In the genomic region with DNA sequence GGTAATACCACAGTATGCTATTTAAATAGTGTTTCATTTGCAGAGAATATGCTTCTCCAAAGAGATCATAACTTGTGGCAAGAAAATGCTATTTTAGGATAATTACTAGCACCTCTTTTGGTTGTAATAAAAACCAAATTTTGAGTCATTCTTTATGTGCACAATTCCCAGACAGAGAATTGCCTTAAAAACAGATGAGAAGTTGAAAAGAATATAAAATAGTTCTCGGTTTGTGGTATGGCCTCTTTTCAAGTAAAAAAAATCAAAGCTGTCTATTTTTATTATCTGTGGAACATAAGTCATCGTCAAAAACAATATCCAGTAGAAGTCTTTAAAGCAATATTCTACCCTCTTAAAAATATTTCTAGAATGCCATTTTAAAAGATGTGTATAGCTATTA, we compare ENCODE assay signal across 28 cellular contexts.
"Had no signal": no experiment of that assay in that cellular context is flagged by ENCODE, and none has a peak within 500 bp of the region (broad histone marks: within the 10 kb centered on the region; RNA-seq: fewer than 3 reads in every experiment).

No MANE protein-coding gene starts in this region.

- H3K4me1 Mint-ChIP-seq: memory B cell; naive B cell; stimulated activated memory B cell treated with anti-CD40 and anti-IgM and Interleukin-4, amounts not matched to agents 10 μg/mL and 1 μg/mL and 100 μg/mL, for 72 hours had no signal

- H3K27me3 Mint-ChIP-seq: memory B cell; naive B cell; progenitor cell of endocrine pancreas; stimulated activated memory B cell treated with anti-CD40 and anti-IgM and Interleukin-4, amounts not matched to agents 10 μg/mL and 1 μg/mL and 100 μg/mL, for 72 hours had no signal

- DNase-seq: dermis blood vessel endothelial cell; effector memory CD4-positive, alpha-beta T cell; erythroblast; esophagus squamous epithelium; foreskin fibroblast; gastrocnemius medialis; head of caudate nucleus; naive B cell; right lobe of liver; stimulated activated CD4-positive, alpha-beta T cell treated with anti-CD3 and anti-CD28 coated beads, Interleukin-2, amount 100 ng/mL, for 24 hours; stimulated activated CD4-positive, alpha-beta T cell treated with anti-CD3 and anti-CD28 coated beads, Interleukin-4, amount 100 ng/mL, for 4 hours; stimulated activated naive CD8-positive, alpha-beta T cell treated with anti-CD3 and anti-CD28 coated beads, Interleukin-15, Interleukin-2, amounts not matched to agents 100 U/mL and 50 U/mL, for 24 hours; upper lobe of right lung; uterus had no signal

- H3K9me3 Mint-ChIP-seq: natural killer cell treated with Interleukin-12 subunit alpha and Interleukin-12 subunit beta and Interleukin-15 and Interleukin-18, amount 100 ng/mL, for 72 hours; neural crest cell; stimulated activated memory B cell treated with anti-CD40 and anti-IgM and Interleukin-4, amounts not matched to agents 10 μg/mL and 1 μg/mL and 100 μg/mL, for 72 hours had no signal

- FAIRE-seq: endometrium, keratinocyte had no signal

- H3K27ac ChIP-seq: coronary artery, esophagus squamous epithelium, gastrocnemius medialis, neutrophil, parathyroid adenoma, right lobe of liver, thoracic aorta, tibial nerve, upper lobe of right lung, uterus had no signal

- H3K36me3 Mint-ChIP-seq: memory B cell; naive B cell; natural killer cell treated with Interleukin-12 subunit alpha and Interleukin-12 subunit beta and Interleukin-15 and Interleukin-18, amount 100 ng/mL, for 72 hours; stimulated activated memory B cell treated with anti-CD40 and anti-IgM and Interleukin-4, amounts not matched to agents 10 μg/mL and 1 μg/mL and 100 μg/mL, for 72 hours had no signal

- H3K27me3 ChIP-seq: esophagus squamous epithelium, gastrocnemius medialis, neutrophil, right lobe of liver, tibial nerve, upper lobe of right lung, uterus had no signal

- H3K4me1 ChIP-seq: esophagus squamous epithelium, gastrocnemius medialis, parathyroid adenoma, right lobe of liver, tibial nerve, upper lobe of right lung, uterus had no signal

- H3K27ac Mint-ChIP-seq: memory B cell; naive B cell; natural killer cell treated with Interleukin-12 subunit alpha and Interleukin-12 subunit beta and Interleukin-15 and Interleukin-18, amount 100 ng/mL, for 72 hours; progenitor cell of endocrine pancreas; stimulated activated memory B cell treated with anti-CD40 and anti-IgM and Interleukin-4, amounts not matched to agents 10 μg/mL and 1 μg/mL and 100 μg/mL, for 72 hours had no signal

- H3K9ac ChIP-seq: parathyroid adenoma had no signal

- H2AFZ ChIP-seq: parathyroid adenoma had no signal

- H3K4me3 ChIP-seq: coronary artery, esophagus squamous epithelium, gastrocnemius medialis, lung, right lobe of liver, thoracic aorta, tibial nerve, upper lobe of right lung, uterus had no signal

- H3K4me3 Mint-ChIP-seq: memory B cell; naive B cell; natural killer cell treated with Interleukin-12 subunit alpha and Interleukin-12 subunit beta and Interleukin-15 and Interleukin-18, amount 100 ng/mL, for 72 hours; neural crest cell; stimulated activated memory B cell treated with anti-CD40 and anti-IgM and Interleukin-4, amounts not matched to agents 10 μg/mL and 1 μg/mL and 100 μg/mL, for 72 hours had no signal

- H3K36me3 ChIP-seq: esophagus squamous epithelium, gastrocnemius medialis, neutrophil, right lobe of liver, thoracic aorta, tibial nerve, upper lobe of right lung, uterus had no signal

- ATAC-seq: gastrocnemius medialis; left lobe of liver; natural killer cell treated with Interleukin-12 subunit alpha and Interleukin-12 subunit beta and Interleukin-15 and Interleukin-18, amount 100 ng/mL, for 72 hours; right lobe of liver; stimulated activated memory B cell treated with anti-CD40 and anti-IgM and Interleukin-4, amounts not matched to agents 10 μg/mL and 1 μg/mL and 100 μg/mL, for 72 hours; stimulated activated naive CD8-positive, alpha-beta T cell treated with anti-CD3 and anti-CD28 coated beads, Interleukin-15, Interleukin-2, amounts not matched to agents 100 U/mL and 50 U/mL, for 24 hours; upper lobe of right lung had no signal

- H3K79me2 ChIP-seq: parathyroid adenoma had no signal

- H3K9me3 ChIP-seq: gastrocnemius medialis, neutrophil, right lobe of liver, thoracic aorta, tibial nerve, upper lobe of right lung, uterus had no signal
